13 cellular contexts compared by ENCODE assay signal in the genomic region with DNA sequence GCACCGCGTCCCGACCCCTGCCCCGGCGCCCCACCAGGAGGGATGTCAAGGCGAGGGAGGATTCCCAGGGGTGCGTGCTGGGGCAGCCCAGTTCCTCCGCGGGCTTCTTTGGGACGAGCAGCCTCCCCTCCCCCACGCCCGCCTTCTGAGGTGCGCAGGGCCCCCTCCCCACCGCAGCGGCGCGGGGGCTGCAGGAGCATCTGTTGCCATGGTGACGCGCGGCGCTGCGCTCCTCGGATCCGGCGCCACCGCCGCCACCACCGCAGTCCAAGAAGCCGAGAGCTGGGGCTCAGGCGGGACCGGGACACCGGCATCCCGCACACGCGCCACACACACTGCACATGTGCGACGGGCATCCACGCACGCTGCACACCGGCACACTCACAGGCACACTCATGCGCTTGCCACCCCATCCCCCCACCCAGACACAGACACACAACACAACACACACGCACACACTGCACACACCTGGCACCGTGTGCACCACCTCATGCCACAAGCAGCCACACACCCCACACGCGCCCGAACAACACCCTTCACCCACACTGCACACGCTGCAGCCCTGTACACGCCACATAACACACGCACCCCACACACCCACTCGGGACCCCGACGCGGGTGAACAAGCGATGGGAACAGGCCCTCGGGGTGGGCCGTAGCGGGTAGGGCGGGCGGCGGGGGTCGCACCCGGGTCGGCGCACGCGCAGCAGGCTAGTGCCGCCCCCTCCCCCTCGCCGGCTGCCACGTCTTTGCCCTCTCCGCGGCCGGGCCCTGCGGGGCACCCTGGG. TPM values are rescaled to one million over a fixed set of nuclear protein-coding genes. Genes with fewer than 3 reads are reported as not detected.
DNase-seq lines count a peak whose midpoint lies in the region; ATAC-seq lines count a peak whose summit lies in the region.
"Had no signal": no experiment of that assay in that cellular context is flagged by ENCODE, and none has a peak within 500 bp of the region (broad histone marks: within the 10 kb centered on the region; RNA-seq: fewer than 3 reads in every experiment).

No MANE protein-coding gene starts in this region.

- H3K18ac ChIP-seq in neuronal stem cell (ENCODE audit: low read length) = peak overlapping the region; percentile 95

- H3K79me1 ChIP-seq in neuronal stem cell (ENCODE audit: low read depth, low read length) = no peaks in the 10 kb centered on the region

- H2BK5ac ChIP-seq in neuronal stem cell (ENCODE audit: low read length) = peak overlapping the region; percentile 89

- peak overlapping the region; percentile 87 for H2BK120ac ChIP-seq in neuronal stem cell (ENCODE audit: low read depth, low read length)

- ATAC-seq in GM18519 (IDR thresholded peaks at IDR 0.05; ENCODE audit: low FRiP score, unreplicated experiment) = no peak
- ATAC-seq: mucosa of descending colon had no signal

- H2AK5ac ChIP-seq in neuronal stem cell (ENCODE audit: low read depth, low read length) = peak overlapping the region; percentile 52

- no peak overlapping the region for H3K4ac ChIP-seq in neuronal stem cell (ENCODE audit: low read length)

- peak overlapping the region; percentile 34 to 77 for H3K4me3 ChIP-seq in neuronal stem cell (ENCODE audit: low read length in 2 of 2)
- H3K4me3 ChIP-seq: mucosa of descending colon, thoracic aorta had no signal

- peak overlapping the region; percentile 90 for H2BK12ac ChIP-seq in neuronal stem cell (ENCODE audit: low read length)

- no CpG with 5 or more reads among the region's 74 CpGs for WGBS in neuronal stem cell (ENCODE audit: extremely low coverage in 2 of 2, insufficient read length in 2 of 2, insufficient replicate concordance in 1 of 2), 2 donors

- peak overlapping the region; percentile 99 for H3K23ac ChIP-seq in neuronal stem cell (ENCODE audit: low read depth, low read length, poor library complexity)

- peak overlapping the region; percentile 43 for H4K8ac ChIP-seq in neuronal stem cell (ENCODE audit: low read depth, low read length)

- DNase-seq in DMS53 (lab: John Stamatoyannopoulos, UW) (peak; percentile 40), DMS53 treated with DMSO at 0.1 percent for 48 hours (lab: John Stamatoyannopoulos, UW; ENCODE audit: unreplicated experiment) (no peak), NCI-H1105 treated with DMSO at 0.1 percent for 48 hours (lab: John Stamatoyannopoulos, UW) (peak; percentile 48), ecto neural progenitor cell (ENCODE audit: low spot score) (peak; percentile 81), neuronal stem cell (ENCODE audit: low spot score) (no peak), islet precursor cell (no peak)
- DNase-seq in activated CD8-positive, alpha-beta memory T cell treated with anti-CD3 and anti-CD28 coated beads, Interleukin-2, amount 50 U/mL, for 4 hours = no peak
- DNase-seq: 8988T; activated CD4-positive, alpha-beta T cell treated with anti-CD3 and anti-CD28 coated beads, Interleukin-2, amount 50 U/mL, for 48 hours; stimulated activated CD4-positive, alpha-beta T cell treated with anti-CD3 and anti-CD28 coated beads, Interleukin-1b, Interleukin-23, amount 100 ng/mL, for 48 hours had no signal

- peaks cover 8 to 51% (median 26%) of the 10 kb centered on the region in 3 experiments for H3K27me3 ChIP-seq in neuronal stem cell (ENCODE audit: control insufficient read depth in 3 of 3, insufficient read depth in 3 of 3, low read depth in 1 of 3, low read length in 3 of 3)

- no peak overlapping the region for H3K27ac ChIP-seq in neuronal stem cell (replicated peaks; ENCODE audit: low read length)

- H3K36me3 ChIP-seq in neuronal stem cell (replicated peaks in 1 of 2; ENCODE audit: control insufficient read depth in 2 of 2, insufficient read depth in 2 of 2, low read length in 2 of 2) = no peaks in the 10 kb centered on the region
- H3K36me3 ChIP-seq: thoracic aorta had no signal

- peaks cover 20 to 40% of the 10 kb centered on the region in 2 donors for H3K4me1 ChIP-seq in neuronal stem cell (ENCODE audit: control insufficient read depth in 2 of 2, insufficient read depth in 1 of 2, low read depth in 1 of 2, low read length in 2 of 2)

- peak overlapping the region; percentile 88 for H3K9ac ChIP-seq in neuronal stem cell (ENCODE audit: low read depth, low read length, poor library complexity)

- H3K4me2 ChIP-seq in neuronal stem cell (ENCODE audit: insufficient read depth, low read length, poor library complexity, severe bottlenecking) = peak overlapping the region; percentile 91

- H2BK15ac ChIP-seq in neuronal stem cell (ENCODE audit: low read length) = peak overlapping the region; percentile 89

- H3K9me3 ChIP-seq in neuronal stem cell (replicated peaks in 1 of 2; ENCODE audit: control insufficient read depth in 2 of 2, insufficient read depth in 1 of 2, low read depth in 1 of 2, low read length in 2 of 2) = peaks cover 0 to 2% of the 10 kb centered on the region in 2 donors
- H3K9me3 ChIP-seq: mucosa of descending colon, thoracic aorta had no signal

- H4K91ac ChIP-seq in neuronal stem cell (ENCODE audit: low read depth, low read length, poor library complexity) = peak overlapping the region; percentile 38

- H2AFZ ChIP-seq in neuronal stem cell (ENCODE audit: low read length) = peak overlapping the region; percentile 77

- H3K14ac ChIP-seq in neuronal stem cell (ENCODE audit: low read length) = peak overlapping the region; percentile 100

RNA-seq across cellular contexts. Expression of gene ENPP7, which starts 17.0 kb away (rescaled TPM):
- polyA plus RNA-seq in neuronal stem cell (2013, experiment 1 of 2) = not detected
- polyA plus RNA-seq in neuronal stem cell (2013, experiment 2 of 2) = not detected

RNA-seq across cellular contexts. Expression of gene CBX2, which starts 30.2 kb away (rescaled TPM):
- 72.5 TPM for polyA plus RNA-seq in neuronal stem cell (2013, experiment 1 of 2)
- polyA plus RNA-seq in neuronal stem cell (2013, experiment 2 of 2) = 70.8 TPM

RNA-seq across cellular contexts. Expression of gene CBX8, which starts 49.2 kb away (rescaled TPM):
- polyA plus RNA-seq in neuronal stem cell (2013, experiment 1 of 2) = 5.5 TPM
- polyA plus RNA-seq in neuronal stem cell (2013, experiment 2 of 2) = 5.0 TPM

Comparison
In these comparisons a context has a peak if more than half of its experiments do, and no peak if none do; other contexts are left out.
1. DNase-seq: peak in DMS53 (single experiment), NCI-H1105 treated with DMSO at 0.1 percent for 48 hours (single experiment) and ecto neural progenitor cell (single experiment); none in DMS53 treated with DMSO at 0.1 percent for 48 hours (single experiment), neuronal stem cell (single experiment), islet precursor cell (single experiment) and activated CD8-positive, alpha-beta memory T cell treated with anti-CD3 and anti-CD28 coated beads, Interleukin-2, amount 50 U/mL, for 4 hours (single experiment).